In the genomic region with DNA sequence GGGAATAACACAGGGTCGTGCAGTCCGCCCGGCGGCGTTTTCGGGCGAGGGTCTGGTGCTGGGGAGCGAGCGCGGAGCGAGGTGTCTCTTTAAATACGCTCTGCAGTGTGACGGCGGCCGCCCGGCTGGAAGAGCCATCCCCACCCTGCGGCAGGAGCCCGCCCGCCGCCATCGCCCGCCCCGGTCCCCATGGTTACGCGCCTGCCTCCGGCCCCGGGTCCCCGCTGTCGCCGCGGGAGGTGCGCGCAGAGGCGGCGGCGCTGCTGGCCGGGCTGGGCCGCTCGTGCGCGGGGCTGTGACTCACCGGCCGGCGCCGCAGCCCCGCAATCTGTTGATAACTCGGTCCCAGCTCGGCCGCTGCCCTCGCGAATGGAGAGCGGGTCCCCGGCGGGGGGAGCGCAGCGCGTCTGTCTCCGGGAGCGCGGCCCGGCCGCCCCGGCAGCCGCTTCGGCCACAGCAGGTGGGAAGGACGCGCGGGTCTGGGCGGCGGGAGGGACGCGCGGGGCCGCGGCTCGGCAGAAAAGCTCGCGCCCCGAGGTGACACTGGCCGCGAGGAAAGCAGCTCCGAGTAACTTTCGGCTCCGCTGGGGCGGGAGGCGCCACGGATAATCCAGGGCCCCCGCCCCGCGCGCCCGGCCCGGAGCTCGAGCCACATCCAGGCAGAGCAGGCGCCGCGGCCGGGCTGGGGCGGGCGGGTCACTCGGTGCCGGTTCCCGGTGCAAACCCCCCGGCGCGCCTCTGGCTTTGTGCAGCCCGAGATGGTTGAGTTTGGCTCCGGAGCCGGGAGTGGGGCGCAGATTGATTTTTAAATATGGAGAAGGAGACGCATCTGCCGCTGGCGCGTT, we compare ENCODE assay signal across 12 cellular contexts. TPM values are rescaled to one million over a fixed set of nuclear protein-coding genes. Genes with fewer than 3 reads are reported as not detected.
DNase-seq lines count a peak whose midpoint lies in the region; ATAC-seq, FAIRE-seq and TF ChIP-seq lines count a peak whose summit lies in the region.
"Had no signal": no experiment of that assay in that cellular context is flagged by ENCODE, and none has a peak within 500 bp of the region (broad histone marks: within the 10 kb centered on the region; RNA-seq: fewer than 3 reads in every experiment).

A gene with protein sequence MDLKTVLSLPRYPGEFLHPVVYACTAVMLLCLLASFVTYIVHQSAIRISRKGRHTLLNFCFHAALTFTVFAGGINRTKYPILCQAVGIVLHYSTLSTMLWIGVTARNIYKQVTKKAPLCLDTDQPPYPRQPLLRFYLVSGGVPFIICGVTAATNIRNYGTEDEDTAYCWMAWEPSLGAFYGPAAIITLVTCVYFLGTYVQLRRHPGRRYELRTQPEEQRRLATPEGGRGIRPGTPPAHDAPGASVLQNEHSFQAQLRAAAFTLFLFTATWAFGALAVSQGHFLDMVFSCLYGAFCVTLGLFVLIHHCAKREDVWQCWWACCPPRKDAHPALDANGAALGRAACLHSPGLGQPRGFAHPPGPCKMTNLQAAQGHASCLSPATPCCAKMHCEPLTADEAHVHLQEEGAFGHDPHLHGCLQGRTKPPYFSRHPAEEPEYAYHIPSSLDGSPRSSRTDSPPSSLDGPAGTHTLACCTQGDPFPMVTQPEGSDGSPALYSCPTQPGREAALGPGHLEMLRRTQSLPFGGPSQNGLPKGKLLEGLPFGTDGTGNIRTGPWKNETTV (plus strand): TSS at position 246 of the 845 bp plus-strand sequence. CDS start 986 bp downstream, outside the sequence.

- FAIRE-seq in K562 (lab: Jason Lieb, UNC) (no peak), HepG2 (lab: Jason Lieb, UNC) (no peak)

- DNase-seq in stimulated activated CD4-positive, alpha-beta T cell treated with anti-CD3 and anti-CD28 coated beads, Interleukin-15, amount 100 ng/mL, for 24 hours, result peak; percentile 17
- DNase-seq in stimulated activated CD4-positive, alpha-beta T cell treated with anti-CD3 and anti-CD28 coated beads, Interleukin-4, amount 100 ng/mL, for 4 hours, result no peak
- DNase-seq in K562 (ENCODE audit: extremely low read depth in 1 of 4, low spot score in 3 of 4) (peak in 3 of 4 experiments; percentile 15 to 20 (median 18)), HepG2 (ENCODE audit: low spot score) (no peak), inferior parietal cortex (ENCODE audit: extremely low spot score) (no peak)
- DNase-seq in activated naive CD4-positive, alpha-beta T cell treated with Interleukin-2 at 50 U/mL for 16 hours, result no peak
- DNase-seq: activated T-cell treated with anti-CD3 and anti-CD28 coated beads for 4 hours, lower lobe of right lung had no signal

- 0 out of 2 replicates have a peak, but pooled peaks cover 6% of the 10 kb centered on the region for H4K20me1 ChIP-seq in K562 (replicated peaks; ENCODE audit: control insufficient read depth, insufficient read depth, low read length)
- peaks cover 6% of the 10 kb centered on the region; the same call in 1 of the 2 replicates for H4K20me1 ChIP-seq in HepG2 (ENCODE audit: insufficient read depth, low read length)

- peaks cover 0 to 75% of the 10 kb centered on the region in 2 experiments; a peak in 2 of 5 replicates for H3K27me3 ChIP-seq in K562 (ENCODE audit: control insufficient read depth in 2 of 2, insufficient read depth in 2 of 2, low read length in 2 of 2)
- peaks cover 24 to 88% of the 10 kb centered on the region in 2 experiments for H3K27me3 ChIP-seq in HepG2 (ENCODE audit: control insufficient read depth in 1 of 2, insufficient read depth in 2 of 2, low read length in 2 of 2)

- ATAC-seq in K562 (peak; percentile 64; the same call in 2 of the 3 replicates), HepG2 (peak; percentile 29), GM21381 (IDR thresholded peaks at IDR 0.05; ENCODE audit: unreplicated experiment) (no peak)
- ATAC-seq: lower lobe of right lung had no signal

- peaks cover 0 to 7% of the 10 kb centered on the region in 2 experiments; a peak in 1 of 5 replicates for H3K4me1 ChIP-seq in K562 (replicated peaks in 1 of 2; ENCODE audit: control insufficient read depth in 2 of 2, insufficient read depth in 2 of 2, low read length in 2 of 2)
- peaks cover 8% of the 10 kb centered on the region; the same call in 1 of the 2 replicates for H3K4me1 ChIP-seq in HepG2 (ENCODE audit: insufficient read depth, low read length)
- H3K4me1 ChIP-seq in urinary bladder (ENCODE audit: insufficient read depth), result no peaks in the 10 kb centered on the region
- H3K4me1 ChIP-seq: lower lobe of right lung had no signal

- 3% methylated on average over 13 of the region's 114 CpGs for WGBS in K562 (ENCODE audit: insufficient coverage, low coverage, missing lambda C conversion rate)
- 12% methylated on average over 5 of the region's 114 CpGs for WGBS in HepG2 (ENCODE audit: low lambda C conversion rate)
- 1% methylated on average over 114 of the region's 114 CpGs for WGBS in urinary bladder

- TF ChIP-seq CTCF in K562 (IDR thresholded peaks at IDR 0.05 in 2 of 3, conservative IDR thresholded peaks at IDR 0.05 in 1 of 3; ENCODE audit: insufficient read depth in 2 of 3, low read depth in 1 of 3, low read length in 3 of 3) (no peak), HepG2 (CRISPR knock-in tag; IDR thresholded peaks at IDR 0.05) (no peak)

- intact Hi-C loops in K562 (cut with micrococcal nuclease) (no loop called here), HepG2 (cut with micrococcal nuclease; ENCODE audit: unreplicated experiment) (no loop called here)

- BruUV-seq in K562 (replicated peaks; lab: Mats Ljungman, UMichigan) (no TSS peak), HepG2 (replicated peaks; lab: Mats Ljungman, UMichigan) (no TSS peak)

- H3K4me2 ChIP-seq in K562 (ENCODE audit: insufficient read depth, low read length), result no peak within 1 kb of the TSS
- peak within 1 kb of the TSS; percentile 49 for H3K4me2 ChIP-seq in HepG2 (ENCODE audit: low read depth, low read length)

- no peak for TF ChIP-seq RAD21 in K562 (CRISPR knock-in tag; conservative IDR thresholded peaks at IDR 0.05 in 1 of 2, IDR thresholded peaks at IDR 0.05 in 1 of 2)
- no peak for TF ChIP-seq RAD21 in HepG2 (CRISPR knock-in tag; IDR thresholded peaks at IDR 0.05)

- no peak within 1 kb of the TSS for H3K27ac ChIP-seq in K562 (ENCODE audit: extremely low read depth, low read depth, low read length)
- H3K27ac ChIP-seq in HepG2 (ENCODE audit: extremely low read length, insufficient read depth, low read length), result no peak within 1 kb of the TSS
- no peak within 1 kb of the TSS for H3K27ac ChIP-seq in urinary bladder (ENCODE audit: low read depth)
- H3K27ac ChIP-seq: lower lobe of right lung, tibial nerve had no signal

- POLR2A ChIA-PET in K562 (lab: Yijun Ruan, JAX) (no interaction called here), HepG2 (lab: Yijun Ruan, JAX) (no interaction called here)

- no peak for TF ChIP-seq POLR2A in K562 (conservative IDR thresholded peaks at IDR 0.05)
- TF ChIP-seq POLR2A in HepG2 (IDR thresholded peaks at IDR 0.05; ENCODE audit: insufficient read depth in 1 of 2, low read depth in 2 of 2, low read length in 2 of 2), result no peak

- no peaks in the 10 kb centered on the region for H3K9me1 ChIP-seq in K562 (ENCODE audit: control insufficient read depth, insufficient read depth, low read length)

- TF ChIP-seq EP300 in K562 (IDR thresholded peaks at IDR 0.05; ENCODE audit: low read length) (no peak), HepG2 (IDR thresholded peaks at IDR 0.05; ENCODE audit: low read depth in 2 of 2, low read length in 2 of 2) (no peak), HepG2 (CRISPR knock-in tag; IDR thresholded peaks at IDR 0.05; ENCODE audit: borderline replicate concordance) (no peak)

- in situ Hi-C loops in K562 (cut with MboI), result no loop called here
- in situ Hi-C loops in HepG2 (cut with HindIII; ENCODE audit: extremely low pct_ligation_motif_present, low pct_unique_long_range_greater_than_20kb), result no loop called here

- H3K4me3 ChIP-seq in K562, result no peak within 1 kb of the TSS
- H3K4me3 ChIP-seq in HepG2 (replicated peaks in 1 of 3; ENCODE audit: insufficient read depth in 1 of 3, low read depth in 2 of 3, low read length in 3 of 3), result peak within 1 kb of the TSS in 2 of 3 experiments; percentile 37 to 46; a peak in 2 of 6 replicates
- peak within 1 kb of the TSS; percentile 11 for H3K4me3 ChIP-seq in urinary bladder (ENCODE audit: low read depth, low read length)
- H3K4me3 ChIP-seq: lower lobe of right lung had no signal

- H3K36me3 ChIP-seq in K562 (ENCODE audit: control insufficient read depth, insufficient read depth, low read length), result no peaks in the 10 kb centered on the region
- H3K36me3 ChIP-seq in HepG2 (replicated peaks in 1 of 2; ENCODE audit: control insufficient read depth in 1 of 2, insufficient read depth in 2 of 2, low read length in 2 of 2), result no peaks in the 10 kb centered on the region
- no peaks in the 10 kb centered on the region for H3K36me3 ChIP-seq in urinary bladder (ENCODE audit: insufficient read depth)
- H3K36me3 ChIP-seq: lower lobe of right lung, tibial nerve had no signal

- no peak within 1 kb of the TSS for H3K9ac ChIP-seq in K562 (ENCODE audit: insufficient read depth in 1 of 2, low read depth in 2 of 2, low read length in 2 of 2)
- no peak within 1 kb of the TSS for H3K9ac ChIP-seq in HepG2 (ENCODE audit: insufficient read depth, low read depth, low read length)

- CTCF ChIA-PET in K562 (lab: Yijun Ruan, JAX; ENCODE audit: low intra/inter-chr PET ratio), result no interaction called here
- CTCF ChIA-PET in HepG2 (lab: Yijun Ruan, JAX; ENCODE audit: low intra/inter-chr PET ratio, low total read pairs), result no interaction called here

- H3K9me3 ChIP-seq in K562 (replicated peaks; ENCODE audit: control insufficient read depth, insufficient read depth, low read depth, low read length), result no peaks in the 10 kb centered on the region
- H3K9me3 ChIP-seq in HepG2 (ENCODE audit: low read length), result no peaks in the 10 kb centered on the region
- H3K9me3 ChIP-seq: lower lobe of right lung, tibial nerve had no signal

- H3K79me2 ChIP-seq in K562 (ENCODE audit: control insufficient read depth, insufficient read depth, low read length), result no peaks in the 10 kb centered on the region
- H3K79me2 ChIP-seq in HepG2 (ENCODE audit: insufficient read depth, low read length), result no peaks in the 10 kb centered on the region

- no peak within 1 kb of the TSS for H2AFZ ChIP-seq in K562 (ENCODE audit: low read depth, low read length)
- H2AFZ ChIP-seq in HepG2 (ENCODE audit: low read length), result no peak within 1 kb of the TSS

RNA-seq across cellular contexts. Expression of the gene that starts here (rescaled TPM):
- 0.14 TPM in 1 of 2 replicates, not detected in the other for total RNA-seq in K562 (2011; cell fraction: chromatin; rRNA removed; ENCODE audit: low replicate concordance)
- total RNA-seq in K562 (2011; cell fraction: nucleolus; rRNA removed), result not detected in 2 replicates
- total RNA-seq in K562 (2011; cell fraction: nucleoplasm; rRNA removed), result not detected in 2 replicates
- total RNA-seq in K562 (2014; rRNA removed), result not detected in 2 replicates
- total RNA-seq in K562 (2014; rRNA removed; fragmentation: Illumina TruSeq; extraction: Trizol), result not detected in 2 replicates
- total RNA-seq in K562 (2015; rRNA removed; fragmentation: Illumina TruSeq; extraction: Trizol), result not detected in 2 replicates
- total RNA-seq in K562 (2021), result not detected in 2 replicates
- not detected in 2 replicates for polyA plus RNA-seq in K562 (2011; rRNA removed)
- polyA plus RNA-seq in K562 (2011; cell fraction: cytosol; rRNA removed), result 0.01 TPM in 1 of 2 replicates, not detected in the other
- not detected in 2 replicates for polyA plus RNA-seq in K562 (2011; cell fraction: nucleus; rRNA removed)
- polyA plus RNA-seq in K562 (2012), result not detected in 2 replicates
- not detected in 2 replicates for polyA plus RNA-seq in K562 (2014; fragmentation: Illumina TruSeq; extraction: Trizol)
- not detected for polyA plus RNA-seq in K562 (2014; fragmentation: Nextera tagmentation; extraction: Ambion mirVana)
- polyA plus RNA-seq in K562 (2014; rRNA removed), result not detected in 2 replicates
- 0.15 TPM in 1 of 2 replicates, not detected in the other for polyA minus RNA-seq in K562 (2011; rRNA and poly(A)+ RNA removed)
- polyA minus RNA-seq in K562 (2011; cell fraction: cytosol; rRNA and poly(A)+ RNA removed), result not detected in 2 replicates
- polyA minus RNA-seq in K562 (2011; cell fraction: nucleus; rRNA and poly(A)+ RNA removed), result not detected in 2 replicates
- not detected in 2 replicates for total RNA-seq in HepG2 (2016; rRNA removed; fragmentation: Illumina TruSeq; extraction: Trizol)
- total RNA-seq in HepG2 (2016; cell fraction: cytosol; rRNA removed; fragmentation: Illumina TruSeq; extraction: Trizol; ENCODE audit: low read depth), result not detected in 2 replicates
- not detected in 2 replicates for total RNA-seq in HepG2 (2016; cell fraction: insoluble cytoplasmic fraction; rRNA removed; fragmentation: Illumina TruSeq; extraction: Trizol)
- not detected in 2 replicates for total RNA-seq in HepG2 (2016; cell fraction: membrane; rRNA removed; fragmentation: Illumina TruSeq; extraction: Trizol)
- total RNA-seq in HepG2 (2016; cell fraction: nucleus; rRNA removed; fragmentation: Illumina TruSeq; extraction: Trizol), result not detected in 2 replicates
- polyA plus RNA-seq in HepG2 (2011; rRNA removed), result not detected in 2 replicates
- polyA plus RNA-seq in HepG2 (2011; cell fraction: cytosol; rRNA removed), result not detected in 2 replicates
- polyA plus RNA-seq in HepG2 (2011; cell fraction: nucleus; rRNA removed), result not detected in 2 replicates
- polyA plus RNA-seq in HepG2 (2012), result not detected in 2 replicates
- polyA plus RNA-seq in HepG2 (2016; cell fraction: cytosol; fragmentation: Illumina TruSeq; extraction: Trizol; ENCODE audit: low read depth), result not detected in 2 replicates
- not detected in 2 replicates for polyA plus RNA-seq in HepG2 (2016; cell fraction: insoluble cytoplasmic fraction; fragmentation: Illumina TruSeq; extraction: Trizol; ENCODE audit: low read depth)
- polyA plus RNA-seq in HepG2 (2016; cell fraction: membrane; fragmentation: Illumina TruSeq; extraction: Trizol; ENCODE audit: low read depth), result not detected in 2 replicates
- not detected in 2 replicates for polyA plus RNA-seq in HepG2 (2016; cell fraction: nucleus; fragmentation: Illumina TruSeq; extraction: Trizol; ENCODE audit: insufficient read depth, low read depth)
- not detected in 2 replicates for polyA minus RNA-seq in HepG2 (2011; rRNA and poly(A)+ RNA removed; ENCODE audit: low replicate concordance)
- not detected in 2 replicates for polyA minus RNA-seq in HepG2 (2011; cell fraction: cytosol; rRNA and poly(A)+ RNA removed)
- polyA minus RNA-seq in HepG2 (2011; cell fraction: nucleus; rRNA and poly(A)+ RNA removed), result not detected in 2 replicates
- not detected for total RNA-seq in urinary bladder
- polyA plus RNA-seq in urinary bladder, result 0.03 TPM
- total RNA-seq: NCI-H460 had no signal

Comparison
In these comparisons a context has a peak if more than half of its experiments do, and no peak if none do; other contexts are left out.
1. Peak in DNase-seq and ATAC-seq in K562; RNA of the gene not detected or under 1 TPM.
2. Peak in ATAC-seq, H3K4me3 ChIP-seq and H3K4me2 ChIP-seq in HepG2; RNA of the gene not detected or under 1 TPM.